9 cellular contexts compared by ENCODE assay signal in genomic region chr1:179968994-179969919, GRCh38. TPM values are rescaled to one million over a fixed set of nuclear protein-coding genes. Genes with fewer than 3 reads are reported as not detected.
DNase-seq lines count a peak whose midpoint lies in the region; ATAC-seq, FAIRE-seq and TF ChIP-seq lines count a peak whose summit lies in the region.
"Had no signal": no experiment of that assay in that cellular context is flagged by ENCODE, and none has a peak within 500 bp of the region (broad histone marks: within the 10 kb centered on the region; RNA-seq: fewer than 3 reads in every experiment).

No MANE protein-coding gene starts in this region.

- H3K4me3 ChIP-seq in Karpas-422 (ENCODE audit: low read length) (no peak overlapping the region), K562 (no peak overlapping the region), subcutaneous abdominal adipose tissue (ENCODE audit: low read depth in 1 of 5, low read length in 5 of 5) (no peak overlapping the region), aorta (ENCODE audit: low read length in 2 of 2) (no peak overlapping the region)

- peak; percentile 26 for ATAC-seq in K562
- ATAC-seq in HG02981 (IDR thresholded peaks at IDR 0.05; ENCODE audit: unreplicated experiment), result no peak
- no peak for ATAC-seq in aorta (ENCODE audit: low FRiP score)

- H3K27me3 ChIP-seq in Karpas-422 (ENCODE audit: low read length) (no peaks in the 10 kb centered on the region), K562 (ENCODE audit: control insufficient read depth in 2 of 2, insufficient read depth in 2 of 2, low read length in 2 of 2) (no peaks in the 10 kb centered on the region), layer of hippocampus (ENCODE audit: control insufficient read depth, insufficient read depth, low read length) (no peaks in the 10 kb centered on the region), subcutaneous abdominal adipose tissue (ENCODE audit: control insufficient read depth in 5 of 5, insufficient read depth in 4 of 5, low read length in 5 of 5) (no peaks in the 10 kb centered on the region), aorta (ENCODE audit: control insufficient read depth in 1 of 2, insufficient read depth in 2 of 2, low read length in 1 of 2) (no peaks in the 10 kb centered on the region)

- TF ChIP-seq RAD21 in K562 (CRISPR knock-in tag; conservative IDR thresholded peaks at IDR 0.05 in 1 of 2, IDR thresholded peaks at IDR 0.05 in 1 of 2), result no peak

- no peak overlapping the region for H3K4me2 ChIP-seq in Karpas-422 (ENCODE audit: low read depth, low read length, poor library complexity, severe bottlenecking)
- H3K4me2 ChIP-seq in K562 (ENCODE audit: insufficient read depth, low read length), result no peak overlapping the region

- no peaks in the 10 kb centered on the region for H3K9me2 ChIP-seq in Karpas-422 (replicated peaks; ENCODE audit: insufficient read depth, low read length)

- H3K9me3 ChIP-seq in Karpas-422 (ENCODE audit: low read length) (no peaks in the 10 kb centered on the region), K562 (replicated peaks; ENCODE audit: control insufficient read depth, insufficient read depth, low read depth, low read length) (peaks cover 6% of the 10 kb centered on the region), subcutaneous abdominal adipose tissue (ENCODE audit: control insufficient read depth in 5 of 5, low read length in 5 of 5) (peaks cover 0 to 3% (median 0%) of the 10 kb centered on the region in 5 donors), aorta (ENCODE audit: control insufficient read depth, low read length) (no peaks in the 10 kb centered on the region)

- H3K79me2 ChIP-seq in Karpas-422 (ENCODE audit: low read length), result peaks cover 100% of the 10 kb centered on the region
- H3K79me2 ChIP-seq in K562 (ENCODE audit: control insufficient read depth, insufficient read depth, low read length), result peaks cover 87% of the 10 kb centered on the region

- peaks cover 37% of the 10 kb centered on the region for H3K4me1 ChIP-seq in Karpas-422 (ENCODE audit: low read length)
- peaks cover 17 to 18% of the 10 kb centered on the region in 2 experiments; a peak in 4 of 5 replicates for H3K4me1 ChIP-seq in K562 (replicated peaks in 1 of 2; ENCODE audit: control insufficient read depth in 2 of 2, insufficient read depth in 2 of 2, low read length in 2 of 2)
- H3K4me1 ChIP-seq in subcutaneous abdominal adipose tissue (ENCODE audit: control insufficient read depth in 5 of 5, insufficient read depth in 5 of 5, low read length in 5 of 5), result peaks cover 0 to 33% (median 21%) of the 10 kb centered on the region in 5 donors
- peaks cover 0 to 3% of the 10 kb centered on the region in 2 donors for H3K4me1 ChIP-seq in aorta (ENCODE audit: control insufficient read depth in 1 of 2, insufficient read depth in 2 of 2, low read length in 2 of 2)

- DNase-seq in Karpas-422, result no peak
- DNase-seq in K562 (ENCODE audit: extremely low read depth in 1 of 4, low spot score in 3 of 4), result no peak
- no peak for DNase-seq in COLO668 (lab: John Stamatoyannopoulos, UW; ENCODE audit: unreplicated experiment)
- DNase-seq in T-helper 1 cell, result no peak
- no peak for DNase-seq in aorta
- DNase-seq: NCI-H2171 treated with DMSO at 0.1 percent for 48 hours had no signal

- H2AFZ ChIP-seq in Karpas-422 (ENCODE audit: low read length) (no peak overlapping the region), K562 (ENCODE audit: low read depth, low read length) (no peak overlapping the region)

- no peak overlapping the region for H3K9ac ChIP-seq in Karpas-422 (ENCODE audit: low read length)
- H3K9ac ChIP-seq in K562 (ENCODE audit: insufficient read depth in 1 of 2, low read depth in 2 of 2, low read length in 2 of 2), result no peak overlapping the region
- no peak overlapping the region for H3K9ac ChIP-seq in subcutaneous abdominal adipose tissue (ENCODE audit: low read length in 5 of 5)

- H3K27ac ChIP-seq in Karpas-422 (ENCODE audit: low read length) (peak overlapping the region; percentile 29; the same call in 1 of the 2 replicates), K562 (ENCODE audit: extremely low read depth, low read depth, low read length) (no peak overlapping the region), layer of hippocampus (ENCODE audit: low read depth, low read length) (peak overlapping the region; percentile 39), subcutaneous abdominal adipose tissue (ENCODE audit: low read depth, low read length) (peak overlapping the region; percentile 0), aorta (ENCODE audit: low read depth in 1 of 2, low read length in 2 of 2) (peak overlapping the region in 1 of 2 donors; percentile 19)

- FAIRE-seq in K562 (lab: Jason Lieb, UNC), result no peak

- TF ChIP-seq POLR2A in K562 (conservative IDR thresholded peaks at IDR 0.05), result no peak

- POLR2A ChIA-PET in K562 (lab: Yijun Ruan, JAX), result interaction anchor here (0.6 to 1.5 kb wide), 3 partner anchors 10 to 174 kb away, joined by 3 to 7 read pairs (median 3); no protein-coding TSS in a partner anchor

- TF ChIP-seq EP300 in K562 (IDR thresholded peaks at IDR 0.05; ENCODE audit: low read length), result no peak

- TF ChIP-seq CTCF in K562 (IDR thresholded peaks at IDR 0.05 in 2 of 3, conservative IDR thresholded peaks at IDR 0.05 in 1 of 3; ENCODE audit: insufficient read depth in 2 of 3, low read depth in 1 of 3, low read length in 3 of 3), result no peak

- H3K36me3 ChIP-seq in Karpas-422 (ENCODE audit: insufficient read depth, low read length) (no peaks in the 10 kb centered on the region), K562 (ENCODE audit: control insufficient read depth, insufficient read depth, low read length) (peaks cover 9% of the 10 kb centered on the region), subcutaneous abdominal adipose tissue (ENCODE audit: control insufficient read depth in 5 of 5, insufficient read depth in 5 of 5, low read length in 5 of 5) (no peaks in the 10 kb centered on the region), aorta (ENCODE audit: control insufficient read depth in 1 of 2, insufficient read depth in 2 of 2, low read length in 1 of 2) (no peaks in the 10 kb centered on the region)

- in situ Hi-C loops in K562 (cut with MboI), result no loop called here

- H4K20me1 ChIP-seq in Karpas-422 (ENCODE audit: insufficient read depth, low read depth, low read length) (no peaks in the 10 kb centered on the region), K562 (replicated peaks; ENCODE audit: control insufficient read depth, insufficient read depth, low read length) (peaks cover 12% of the 10 kb centered on the region)

- intact Hi-C loops in K562 (cut with micrococcal nuclease) (no loop called here), aorta (cut with DNase I) (no loop called here)

- no TSS peak for BruUV-seq in K562 (replicated peaks; lab: Mats Ljungman, UMichigan)

- H3K9me1 ChIP-seq in K562 (ENCODE audit: control insufficient read depth, insufficient read depth, low read length), result no peaks in the 10 kb centered on the region

- CTCF ChIA-PET in K562 (lab: Yijun Ruan, JAX; ENCODE audit: low intra/inter-chr PET ratio), result interaction anchor here (0.7 kb wide), 1 partner anchor 648 kb away, joined by 3 read pairs; no protein-coding TSS in a partner anchor

- 72% methylated on average over 8 of the region's 8 CpGs for WGBS in K562 (ENCODE audit: insufficient coverage, low coverage, missing lambda C conversion rate)
- 67 to 68% methylated on average over 8 of the region's 8 CpGs for WGBS in aorta, 2 donors

TF ChIP-seq in K562, 482 proteins besides CTCF, POLR2A, EP300 and RAD21:
- TF ChIP-seq CBX1 (IDR thresholded peaks at IDR 0.05; ENCODE audit: low read depth) (no peak), C11orf30 (IDR thresholded peaks at IDR 0.05; ENCODE audit: low read depth) (peak; percentile 5; the same call in 1 of the 2 replicates), ZNF316 (IDR thresholded peaks at IDR 0.05) (peak; percentile 35; the same call in 1 of the 2 replicates)

RNA-seq across cellular contexts. Expression of gene CEP350, which starts 14.6 kb away (rescaled TPM):
- 72.3 and 117 TPM in 2 replicates for total RNA-seq in Karpas-422 (2014; rRNA removed; shearing (Covaris generic); ENCODE audit: low replicate concordance)
- 27.4 and 114 TPM in 2 replicates for total RNA-seq in K562 (2011; cell fraction: chromatin; rRNA removed; ENCODE audit: low replicate concordance)
- total RNA-seq in K562 (2011; cell fraction: nucleolus; rRNA removed), result 19.5 and 31.2 TPM in 2 replicates
- total RNA-seq in K562 (2011; cell fraction: nucleoplasm; rRNA removed), result 38.1 and 40.1 TPM in 2 replicates
- total RNA-seq in K562 (2014; rRNA removed) (30.4 and 34.2 TPM in 2 replicates), K562 (2014; rRNA removed; fragmentation: Illumina TruSeq; extraction: Trizol) (56.0 and 66.8 TPM in 2 replicates), K562 (2015; rRNA removed; fragmentation: Illumina TruSeq; extraction: Trizol) (57.7 and 64.3 TPM in 2 replicates), K562 (2021) (39.5 and 42.2 TPM in 2 replicates), aorta (10 to 100 TPM; 52.6 to 61.3 TPM)
- polyA plus RNA-seq in K562 (2011; rRNA removed) (17.7 and 23.3 TPM in 2 replicates), K562 (2014; fragmentation: Illumina TruSeq; extraction: Trizol) (23.0 and 28.0 TPM in 2 replicates), K562 (2014; fragmentation: Nextera tagmentation; extraction: Ambion mirVana) (1 to 10 TPM; 8.3 to 8.7 TPM), K562 (2014; rRNA removed) (17.1 and 20.4 TPM in 2 replicates), aorta (1 to 10 TPM; 4.3 to 6.3 TPM)
- polyA plus RNA-seq in K562 (2011; cell fraction: cytosol; rRNA removed), result 4.5 and 8.3 TPM in 2 replicates
- polyA plus RNA-seq in K562 (2011; cell fraction: nucleus; rRNA removed), result 13.5 and 20.3 TPM in 2 replicates
- polyA plus RNA-seq in K562 (2012), result 17.6 and 18.7 TPM in 2 replicates
- polyA minus RNA-seq in K562 (2011; rRNA and poly(A)+ RNA removed), result 94.1 and 107 TPM in 2 replicates
- 29.8 and 44.2 TPM in 2 replicates for polyA minus RNA-seq in K562 (2011; cell fraction: cytosol; rRNA and poly(A)+ RNA removed)
- polyA minus RNA-seq in K562 (2011; cell fraction: nucleus; rRNA and poly(A)+ RNA removed), result 34.6 and 77.2 TPM in 2 replicates
